In the genomic region with DNA sequence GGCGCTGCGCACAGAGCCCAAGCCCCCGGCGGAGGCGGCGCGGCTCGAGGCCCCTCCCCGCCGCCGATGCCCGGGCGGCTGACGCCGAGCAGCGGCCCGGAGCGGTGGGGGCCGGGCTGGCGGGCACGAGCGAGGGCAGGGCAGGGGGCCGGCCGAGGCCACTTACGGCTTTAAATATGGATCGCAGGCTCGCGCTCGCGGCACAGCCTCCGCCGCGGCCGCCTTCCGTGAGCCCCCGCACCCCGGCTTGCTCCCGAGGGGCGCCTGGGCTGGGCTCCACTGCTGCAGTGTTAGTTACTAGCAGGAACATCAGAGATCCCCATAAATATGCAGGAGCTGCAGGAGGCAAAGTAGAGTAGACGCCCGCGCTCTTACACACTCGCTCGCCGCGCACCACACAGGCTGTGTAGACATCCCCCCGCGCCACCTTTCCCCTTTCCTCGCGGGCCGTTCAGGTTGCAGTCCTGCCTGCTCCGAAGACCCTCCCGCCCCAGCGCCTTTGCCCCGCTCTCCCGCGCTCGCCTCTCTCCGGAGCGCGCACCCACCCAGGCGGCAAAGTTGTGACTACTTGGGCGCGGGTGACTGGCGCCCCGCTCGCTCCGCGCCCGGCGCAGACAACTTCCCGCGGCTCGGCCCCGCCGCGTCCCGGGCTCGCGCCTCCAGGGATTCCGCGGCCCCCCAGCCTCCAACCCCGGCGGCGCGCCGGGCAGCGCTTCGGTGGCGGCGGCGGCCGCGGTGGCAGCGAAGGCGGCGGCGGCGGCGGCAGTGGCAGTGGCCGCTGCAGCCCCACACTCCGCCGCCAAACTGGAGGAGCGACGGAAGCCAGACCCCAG, we compare ENCODE assay signal across 1 cellular context.
TF ChIP-seq lines count a peak whose summit lies in the region.

No MANE protein-coding gene starts in this region.

TF ChIP-seq in HEK293, 187 proteins besides CTCF, POLR2A, EP300 and RAD21 (continued from another document):
- TF ChIP-seq, protein P1, sequence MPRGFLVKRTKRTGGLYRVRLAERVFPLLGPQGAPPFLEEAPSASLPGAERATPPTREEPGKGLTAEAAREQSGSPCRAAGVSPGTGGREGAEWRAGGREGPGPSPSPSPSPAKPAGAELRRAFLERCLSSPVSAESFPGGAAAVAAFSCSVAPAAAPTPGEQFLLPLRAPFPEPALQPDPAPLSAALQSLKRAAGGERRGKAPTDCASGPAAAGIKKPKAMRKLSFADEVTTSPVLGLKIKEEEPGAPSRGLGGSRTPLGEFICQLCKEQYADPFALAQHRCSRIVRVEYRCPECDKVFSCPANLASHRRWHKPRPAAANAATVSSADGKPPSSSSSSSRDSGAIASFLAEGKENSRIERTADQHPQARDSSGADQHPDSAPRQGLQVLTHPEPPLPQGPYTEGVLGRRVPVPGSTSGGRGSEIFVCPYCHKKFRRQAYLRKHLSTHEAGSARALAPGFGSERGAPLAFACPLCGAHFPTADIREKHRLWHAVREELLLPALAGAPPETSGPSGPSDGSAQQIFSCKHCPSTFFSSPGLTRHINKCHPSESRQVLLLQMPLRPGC (tag by site-specific recombination; IDR thresholded peaks at IDR 0.05): peak; percentile 18; the same call in 1 of the 2 replicates
- TF ChIP-seq OSR2 (tag by site-specific recombination; IDR thresholded peaks at IDR 0.05) (no peak), ZNF114 (tag by site-specific recombination; IDR thresholded peaks at IDR 0.05) (no peak), ZNF302 (tag by site-specific recombination; IDR thresholded peaks at IDR 0.05; ENCODE audit: low read depth) (no peak), WT1 (tag by site-specific recombination; IDR thresholded peaks at IDR 0.05) (no peak), ZNF221 (tag by site-specific recombination; IDR thresholded peaks at IDR 0.05; ENCODE audit: borderline replicate concordance) (no peak), ZSCAN16 (tag by site-specific recombination; IDR thresholded peaks at IDR 0.05) (no peak), ZNF664 (tag by site-specific recombination; IDR thresholded peaks at IDR 0.05) (no peak), ZNF76 (tag by site-specific recombination; IDR thresholded peaks at IDR 0.05; ENCODE audit: borderline replicate concordance, low read depth) (no peak), ZNF791 (tag by site-specific recombination; IDR thresholded peaks at IDR 0.05) (no peak), ZNF837 (tag by site-specific recombination; IDR thresholded peaks at IDR 0.05) (no peak)
- TF ChIP-seq, protein P2, sequence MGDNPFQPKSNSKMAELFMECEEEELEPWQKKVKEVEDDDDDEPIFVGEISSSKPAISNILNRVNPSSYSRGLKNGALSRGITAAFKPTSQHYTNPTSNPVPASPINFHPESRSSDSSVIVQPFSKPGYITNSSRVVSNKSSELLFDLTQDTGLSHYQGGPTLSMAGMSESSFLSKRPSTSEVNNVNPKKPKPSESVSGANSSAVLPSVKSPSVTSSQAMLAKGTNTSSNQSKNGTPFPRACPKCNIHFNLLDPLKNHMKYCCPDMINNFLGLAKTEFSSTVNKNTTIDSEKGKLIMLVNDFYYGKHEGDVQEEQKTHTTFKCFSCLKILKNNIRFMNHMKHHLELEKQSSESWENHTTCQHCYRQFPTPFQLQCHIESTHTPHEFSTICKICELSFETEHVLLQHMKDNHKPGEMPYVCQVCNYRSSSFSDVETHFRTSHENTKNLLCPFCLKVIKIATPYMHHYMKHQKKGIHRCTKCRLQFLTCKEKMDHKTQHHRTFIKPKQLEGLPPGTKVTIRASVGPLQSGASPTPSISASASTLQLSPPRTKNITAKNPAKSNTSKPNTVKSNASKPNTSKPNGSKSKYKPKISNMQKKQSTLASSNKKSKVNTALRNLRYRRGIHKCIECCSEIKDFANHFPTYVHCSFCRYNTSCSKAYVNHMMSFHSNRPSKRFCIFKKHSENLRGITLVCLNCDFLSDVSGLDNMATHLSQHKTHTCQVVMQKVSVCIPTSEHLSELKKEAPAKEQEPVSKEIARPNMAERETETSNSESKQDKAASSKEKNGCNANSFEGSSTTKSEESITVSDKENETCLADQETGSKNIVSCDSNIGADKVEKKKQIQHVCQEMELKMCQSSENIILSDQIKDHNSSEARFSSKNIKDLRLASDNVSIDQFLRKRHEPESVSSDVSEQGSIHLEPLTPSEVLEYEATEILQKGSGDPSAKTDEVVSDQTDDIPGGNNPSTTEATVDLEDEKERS (tag by site-specific recombination; IDR thresholded peaks at IDR 0.05): no peak
- TF ChIP-seq, protein P3, sequence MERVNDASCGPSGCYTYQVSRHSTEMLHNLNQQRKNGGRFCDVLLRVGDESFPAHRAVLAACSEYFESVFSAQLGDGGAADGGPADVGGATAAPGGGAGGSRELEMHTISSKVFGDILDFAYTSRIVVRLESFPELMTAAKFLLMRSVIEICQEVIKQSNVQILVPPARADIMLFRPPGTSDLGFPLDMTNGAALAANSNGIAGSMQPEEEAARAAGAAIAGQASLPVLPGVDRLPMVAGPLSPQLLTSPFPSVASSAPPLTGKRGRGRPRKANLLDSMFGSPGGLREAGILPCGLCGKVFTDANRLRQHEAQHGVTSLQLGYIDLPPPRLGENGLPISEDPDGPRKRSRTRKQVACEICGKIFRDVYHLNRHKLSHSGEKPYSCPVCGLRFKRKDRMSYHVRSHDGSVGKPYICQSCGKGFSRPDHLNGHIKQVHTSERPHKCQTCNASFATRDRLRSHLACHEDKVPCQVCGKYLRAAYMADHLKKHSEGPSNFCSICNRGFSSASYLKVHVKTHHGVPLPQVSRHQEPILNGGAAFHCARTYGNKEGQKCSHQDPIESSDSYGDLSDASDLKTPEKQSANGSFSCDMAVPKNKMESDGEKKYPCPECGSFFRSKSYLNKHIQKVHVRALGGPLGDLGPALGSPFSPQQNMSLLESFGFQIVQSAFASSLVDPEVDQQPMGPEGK (tag by site-specific recombination; IDR thresholded peaks at IDR 0.05): peak; percentile 25; the same call in 1 of the 2 replicates
